In the genomic region with DNA sequence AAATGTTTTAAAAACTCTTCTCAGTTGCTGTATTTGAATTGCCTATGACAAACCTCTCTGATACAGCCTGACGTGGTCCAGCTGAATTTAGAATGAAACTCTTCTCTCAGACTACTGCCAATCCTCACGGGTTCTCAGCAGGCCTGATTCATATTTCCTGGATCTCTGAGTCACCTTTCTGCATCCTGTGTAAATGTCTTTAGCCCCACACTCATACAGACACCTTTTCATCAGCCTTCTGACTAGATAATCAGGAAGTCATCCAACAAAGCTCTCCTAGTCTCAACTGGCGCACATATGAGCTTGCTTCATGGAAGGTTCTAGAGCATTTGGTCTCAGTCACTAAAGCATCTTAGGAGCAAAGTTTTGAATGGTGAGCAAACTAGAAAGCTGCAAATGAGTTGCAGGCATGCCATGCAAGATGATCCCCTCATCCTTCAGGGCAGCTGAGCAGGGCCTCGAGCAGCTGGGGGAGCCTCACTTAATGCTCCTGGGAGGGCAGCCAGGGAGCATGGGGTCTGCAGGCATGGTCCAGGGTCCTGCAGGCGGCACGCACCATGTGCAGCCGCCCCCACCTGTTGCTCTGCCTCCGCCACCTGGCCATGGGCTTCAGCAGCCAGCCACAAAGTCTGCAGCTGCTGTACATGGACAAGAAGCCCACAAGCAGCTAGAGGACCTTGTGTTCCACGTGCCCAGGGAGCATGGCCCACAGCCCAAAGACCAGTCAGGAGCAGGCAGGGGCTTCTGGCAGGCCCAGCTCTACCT, we compare ENCODE assay signal across 8 cellular contexts.
A peak's percentile ranks its signal among the peaks of the same experiment; 100 is the strongest.
DNase-seq lines count a peak whose midpoint lies in the region; ATAC-seq and TF ChIP-seq lines count a peak whose summit lies in the region.

No MANE protein-coding gene starts in this region.

- CTCF ChIA-PET in activated CD8-positive, alpha-beta T cell treated with anti-CD3 and anti-CD28 coated beads, Interleukin-2, amount 10 ng/mL, durations not matched to agents 7 days and 5 days (lab: Charles Lee): interaction anchor here (0.9 to 1.4 kb wide), 5 partner anchors 9 to 62 kb away, joined by 3 to 6 read pairs (median 4); no protein-coding TSS in a partner anchor

- ATAC-seq in activated CD8-positive, alpha-beta T cell treated with anti-CD3 and anti-CD28 coated beads, Interleukin-2, amount 10 ng/mL, durations not matched to agents 7 days and 5 days: peak; percentile 91
- no peak for ATAC-seq in GM19395 (IDR thresholded peaks at IDR 0.05; ENCODE audit: unreplicated experiment)

- no peak overlapping the region for H2AFZ ChIP-seq in ACC112 (ENCODE audit: low read length, unreplicated experiment)

- peak overlapping the region; percentile 73 for H3K27ac Mint-ChIP-seq in activated CD8-positive, alpha-beta T cell treated with anti-CD3 and anti-CD28 coated beads, Interleukin-2, amount 10 ng/mL, durations not matched to agents 7 days and 5 days

- peaks cover 15% of the 10 kb centered on the region for H3K4me1 ChIP-seq in ACC112 (ENCODE audit: control insufficient read depth, insufficient read depth, low read length, unreplicated experiment)

- H3K27me3 ChIP-seq in ACC112 (ENCODE audit: insufficient read depth, low read length): no peaks in the 10 kb centered on the region

- no peak for TF ChIP-seq CTCF in HFF-Myc (IDR thresholded peaks at IDR 0.05; ENCODE audit: low read depth, low read length, missing control alignments)

- no peak overlapping the region for H3K4me3 Mint-ChIP-seq in activated CD8-positive, alpha-beta T cell treated with anti-CD3 and anti-CD28 coated beads, Interleukin-2, amount 10 ng/mL, durations not matched to agents 7 days and 5 days

- H3K27ac ChIP-seq in ACC112 (ENCODE audit: low read depth, low read length): peak overlapping the region; percentile 62

- POLR2A ChIA-PET in activated CD8-positive, alpha-beta T cell treated with anti-CD3 and anti-CD28 coated beads, Interleukin-2, amount 10 ng/mL, durations not matched to agents 7 days and 5 days (lab: Charles Lee): interaction anchor here (1.0 to 1.5 kb wide), 3 partner anchors 11 to 428 kb away, joined by 3 to 5 read pairs (median 4); no protein-coding TSS in a partner anchor

- in situ Hi-C loops in KBM-7 (cut with MboI; ENCODE audit: low pct_unique_long_range_greater_than_20kb, low sequenced_read_pairs): no loop called here

- H3K4me1 Mint-ChIP-seq in activated CD8-positive, alpha-beta T cell treated with anti-CD3 and anti-CD28 coated beads, Interleukin-2, amount 10 ng/mL, durations not matched to agents 7 days and 5 days (ENCODE audit: low read depth): peaks cover 10% of the 10 kb centered on the region

- no peaks in the 10 kb centered on the region for H3K36me3 ChIP-seq in ACC112 (ENCODE audit: insufficient read depth, low read length)

- H3K79me2 ChIP-seq in ACC112 (ENCODE audit: control insufficient read depth, insufficient read depth, low read length, unreplicated experiment): no peaks in the 10 kb centered on the region

- H3K36me3 Mint-ChIP-seq in activated CD8-positive, alpha-beta T cell treated with anti-CD3 and anti-CD28 coated beads, Interleukin-2, amount 10 ng/mL, durations not matched to agents 7 days and 5 days (ENCODE audit: low read depth): no peaks in the 10 kb centered on the region

- no peaks in the 10 kb centered on the region for H3K27me3 Mint-ChIP-seq in activated CD8-positive, alpha-beta T cell treated with anti-CD3 and anti-CD28 coated beads, Interleukin-2, amount 10 ng/mL, durations not matched to agents 7 days and 5 days (ENCODE audit: low read depth)

- peak; percentile 88 for DNase-seq in HFF-Myc (ENCODE audit: extremely low read depth, low read depth)
- peak; percentile 60 for DNase-seq in activated CD8-positive, alpha-beta T cell treated with anti-CD3 and anti-CD28 coated beads, Interleukin-2, amount 10 ng/mL, durations not matched to agents 7 days and 5 days
- peak; percentile 76 for DNase-seq in glomerular visceral epithelial cell (ENCODE audit: extremely low spot score)
- no peak for DNase-seq in KBM-7
- no peak for DNase-seq in MV-4-11 (lab: John Stamatoyannopoulos, UW)
- DNase-seq in NCI-H1417 treated with DMSO at 0.1 percent for 48 hours (lab: John Stamatoyannopoulos, UW): no peak

- H3K4me3 ChIP-seq in ACC112 (ENCODE audit: low read depth, low read length) (no peak overlapping the region), HFF-Myc (replicated peaks; ENCODE audit: low read depth, low read length) (no peak overlapping the region)

- no peaks in the 10 kb centered on the region for H3K9me3 Mint-ChIP-seq in activated CD8-positive, alpha-beta T cell treated with anti-CD3 and anti-CD28 coated beads, Interleukin-2, amount 10 ng/mL, durations not matched to agents 7 days and 5 days (ENCODE audit: insufficient read depth)

Comparison
In these comparisons a context has a peak if more than half of its experiments do, and no peak if none do; other contexts are left out.
1. DNase-seq: peak in HFF-Myc (single experiment), activated CD8-positive, alpha-beta T cell treated with anti-CD3 and anti-CD28 coated beads, Interleukin-2, amount 10 ng/mL, durations not matched to agents 7 days and 5 days (single experiment) and glomerular visceral epithelial cell (single experiment); none in KBM-7 (single experiment), MV-4-11 (single experiment) and NCI-H1417 treated with DMSO at 0.1 percent for 48 hours (single experiment).